In genomic region chr14:58695514-58695913, GRCh38 we compare ENCODE assay signal across 9 cellular contexts. TPM values are rescaled to one million over a fixed set of nuclear protein-coding genes. Genes with fewer than 3 reads are reported as not detected.
"Had no signal": no experiment of that assay in that cellular context is flagged by ENCODE, and none has a peak within 500 bp of the region (broad histone marks: within the 10 kb centered on the region; RNA-seq: fewer than 3 reads in every experiment).

No MANE protein-coding gene starts in this region.

- H3K27ac Mint-ChIP-seq: HFFc6 had no signal

- ATAC-seq: HCT116, K562 had no signal

- DNase-seq: GM23248, GOT3, H7, HFFc6, IMR-90, KG1 had no signal

- H3K4me3 Mint-ChIP-seq: HFFc6 had no signal

- H3K9me3 Mint-ChIP-seq: HFFc6 had no signal

RNA-seq across cellular contexts. Expression of gene DACT1, which starts 57.8 kb away (rescaled TPM):
- total RNA-seq: HT1080 had no signal
